Comparison of ENCODE assay signal across 1 cellular context in the genomic region with DNA sequence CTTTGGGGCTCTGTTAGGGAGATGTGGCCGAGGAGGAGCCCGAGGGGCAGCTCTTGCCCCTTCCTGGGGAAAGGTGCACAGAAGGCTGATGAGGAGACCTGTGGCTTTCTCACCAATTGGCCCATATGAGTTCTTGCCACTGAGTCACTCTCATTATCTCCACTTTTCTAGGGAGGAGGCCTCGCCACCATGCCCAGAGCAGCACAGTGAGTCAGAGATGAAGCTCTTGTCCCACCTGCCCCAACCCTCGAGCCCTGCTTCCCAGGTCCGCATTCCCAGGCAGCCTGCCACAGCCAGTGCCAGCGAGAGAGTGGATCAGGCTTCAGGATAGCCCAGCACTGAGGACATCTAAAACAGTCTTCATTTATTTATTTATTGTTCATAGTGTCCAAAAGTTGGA.
TF ChIP-seq lines count a peak whose summit lies in the region.

No MANE protein-coding gene starts in this region.

TF ChIP-seq in H1, 55 proteins besides CTCF, POLR2A, EP300 and RAD21 (continued from another document):
- TF ChIP-seq GTF2F1 (IDR thresholded peaks at IDR 0.05; ENCODE audit: borderline replicate concordance, low read depth, low read length) (no peak), RNF2 (IDR thresholded peaks at IDR 0.05; ENCODE audit: borderline replicate concordance, low read depth, low read length, missing control alignments, poor library complexity, severe bottlenecking) (no peak)
